Comparison of ENCODE assay signal across 24 cellular contexts in genomic region chr2:12183032-12183431, GRCh38.
"Had no signal": no experiment of that assay in that cellular context is flagged by ENCODE, and none has a peak within 500 bp of the region (broad histone marks: within the 10 kb centered on the region; RNA-seq: fewer than 3 reads in every experiment).

No MANE protein-coding gene starts in this region.

- H3K27me3 Mint-ChIP-seq: activated naive CD4-positive, alpha-beta T cell treated with anti-CD3 and anti-CD28 coated beads, Interleukin-2, amount 50 U/mL, for 24 hours; activated naive CD8-positive, alpha-beta T cell treated with anti-CD3 and anti-CD28 coated beads, Interleukin-2, amount 10 ng/mL, durations not matched to agents 7 days and 5 days; activated T-cell treated with anti-CD3 and anti-CD28 coated beads, Interleukin-2, amount 50 U/mL, for 24 hours had no signal

- ATAC-seq: activated CD8-positive, alpha-beta T cell treated with anti-CD3 and anti-CD28 coated beads, Interleukin-2, amount 10 ng/mL, durations not matched to agents 7 days and 5 days had no signal

- H3K27ac Mint-ChIP-seq: activated CD4-positive, alpha-beta T cell treated with anti-CD3 and anti-CD28 coated beads, Interleukin-2, amount 10 ng/mL, durations not matched to agents 7 days and 5 days; activated CD8-positive, alpha-beta T cell treated with anti-CD3 and anti-CD28 coated beads, Interleukin-2, amount 10 ng/mL, durations not matched to agents 7 days and 5 days; activated naive CD4-positive, alpha-beta T cell treated with anti-CD3 and anti-CD28 coated beads, Interleukin-2, amount 50 U/mL, for 24 hours; activated naive CD8-positive, alpha-beta T cell treated with anti-CD3 and anti-CD28 coated beads, Interleukin-2, amount 10 ng/mL, durations not matched to agents 7 days and 5 days; activated T-cell treated with anti-CD3 and anti-CD28 coated beads, Interleukin-2, amount 50 U/mL, for 24 hours; activated T-helper 2 cell treated with anti-CD3 and anti-CD28 coated beads, Interferon-gamma antibody, Interleukin-2, Interleukin-4, amounts not matched to agents 10 μg/mL and 5 μg/mL and 100 μg/mL, durations not matched to agents 14 hours and 24 hours and 36 hours had no signal

- H3K36me3 Mint-ChIP-seq: activated naive CD4-positive, alpha-beta T cell treated with anti-CD3 and anti-CD28 coated beads, Interleukin-2, amount 50 U/mL, for 24 hours had no signal

- DNase-seq: activated CD4-positive, alpha-beta T cell treated with anti-CD3 and anti-CD28 coated beads, Interleukin-2, amount 10 ng/mL, durations not matched to agents 7 days and 5 days; activated CD4-positive, alpha-beta T cell treated with anti-CD3 and anti-CD28 coated beads, Interleukin-2, amount 50 U/mL, for 48 hours; activated CD8-positive, alpha-beta T cell treated with anti-CD3 and anti-CD28 coated beads, Interleukin-2, amount 10 ng/mL, durations not matched to agents 7 days and 5 days; activated gamma-delta T cell; activated naive CD4-positive, alpha-beta T cell treated with Interleukin-2 at 50 U/mL for 16 hours; activated naive CD8-positive, alpha-beta T cell treated with anti-CD3 and anti-CD28 coated beads, Interleukin-2, amount 10 ng/mL, durations not matched to agents 7 days and 5 days; activated T-cell treated with anti-CD3 and anti-CD28 coated beads, Interleukin-2, amount 50 U/mL, for 24 hours; amygdala; colonic mucosa; NCI-H1048; NCI-H1105 treated with DMSO at 0.1 percent for 48 hours; NCI-H1436; NCI-H1694; NCI-H2029; NCI-H345; NCI-H524 treated with DMSO at 0.1 percent for 48 hours; Peyer's patch; RPMI8226; SHP77 treated with DMSO at 0.1 percent for 48 hours; SK-N-SH; T1000 had no signal

- H3K4me3 Mint-ChIP-seq: activated CD4-positive, alpha-beta T cell treated with anti-CD3 and anti-CD28 coated beads, Interleukin-2, amount 10 ng/mL, durations not matched to agents 7 days and 5 days; activated CD8-positive, alpha-beta T cell treated with anti-CD3 and anti-CD28 coated beads, Interleukin-2, amount 10 ng/mL, durations not matched to agents 7 days and 5 days; activated naive CD4-positive, alpha-beta T cell treated with anti-CD3 and anti-CD28 coated beads, Interleukin-2, amount 50 U/mL, for 24 hours; activated naive CD8-positive, alpha-beta T cell treated with anti-CD3 and anti-CD28 coated beads, Interleukin-2, amount 10 ng/mL, durations not matched to agents 7 days and 5 days; activated T-cell treated with anti-CD3 and anti-CD28 coated beads, Interleukin-2, amount 50 U/mL, for 24 hours; central memory CD8-positive, alpha-beta T cell had no signal

- H3K9me3 Mint-ChIP-seq: activated CD4-positive, alpha-beta T cell treated with anti-CD3 and anti-CD28 coated beads, Interleukin-2, amount 10 ng/mL, durations not matched to agents 7 days and 5 days; activated naive CD4-positive, alpha-beta T cell treated with anti-CD3 and anti-CD28 coated beads, Interleukin-2, amount 50 U/mL, for 24 hours; activated T-cell treated with anti-CD3 and anti-CD28 coated beads, Interleukin-2, amount 50 U/mL, for 24 hours; activated T-helper 2 cell treated with anti-CD3 and anti-CD28 coated beads, Interferon-gamma antibody, Interleukin-2, Interleukin-4, amounts not matched to agents 10 μg/mL and 5 μg/mL and 100 μg/mL, durations not matched to agents 14 hours and 24 hours and 36 hours; central memory CD8-positive, alpha-beta T cell had no signal
